In the genomic region with DNA sequence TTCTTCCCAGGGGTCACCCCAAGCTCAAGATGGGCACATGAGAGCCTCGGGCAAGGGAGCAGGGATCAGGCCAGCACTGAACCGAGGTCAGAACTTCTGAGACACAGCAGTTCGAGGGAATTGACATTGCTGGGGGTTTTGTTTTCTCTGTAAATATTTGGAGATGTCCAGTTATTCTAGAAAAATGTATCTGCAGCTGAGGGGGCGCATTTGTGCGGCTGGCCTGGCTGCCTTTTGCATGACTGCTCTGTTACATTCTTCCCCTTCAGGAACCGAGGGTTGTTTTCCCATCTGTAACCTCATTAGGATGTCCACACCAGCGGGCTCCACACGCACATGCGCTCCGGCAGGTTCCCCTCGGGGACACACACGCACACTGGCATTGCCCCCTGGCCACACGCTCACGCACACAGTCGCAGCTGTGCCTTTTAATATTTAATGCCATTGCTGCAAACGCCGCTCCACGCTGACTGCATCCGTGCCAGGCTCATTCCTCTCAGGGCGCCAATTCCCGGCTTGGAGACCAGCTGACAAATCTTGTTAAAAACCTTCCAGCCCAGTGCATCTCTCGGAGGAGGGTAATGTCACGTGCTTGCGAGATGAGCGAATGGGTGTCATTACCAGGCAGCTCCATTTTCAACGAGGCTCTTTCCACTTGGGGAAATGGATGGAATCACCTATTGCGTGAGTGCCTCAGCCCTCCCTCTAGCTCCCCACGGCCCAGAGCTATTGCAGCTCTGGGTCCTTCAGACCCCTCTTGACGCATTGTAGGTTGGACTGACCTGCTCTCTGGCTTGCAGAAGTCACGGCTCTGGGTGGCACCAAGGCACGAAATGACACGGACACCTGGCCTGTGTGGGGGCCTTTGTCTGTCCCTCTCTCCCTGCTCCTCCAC, we compare ENCODE assay signal across 8 cellular contexts. TPM values are rescaled to one million over a fixed set of nuclear protein-coding genes. Genes with fewer than 3 reads are reported as not detected.
DNase-seq lines count a peak whose midpoint lies in the region; TF ChIP-seq lines count a peak whose summit lies in the region.

No MANE protein-coding gene starts in this region.

- no TSS peak for BruUV-seq in Caco-2 (replicated peaks; lab: Mats Ljungman, UMichigan)

- POLR2A ChIA-PET in Caco-2 (lab: Charles Lee): interaction anchor here (0.5 kb wide), 1 partner anchor 1313 kb away, joined by 3 read pairs; a partner anchor contains a TSS

- H3K36me3 ChIP-seq in Caco-2 (ENCODE audit: control insufficient read depth, insufficient read depth, low read length): no peaks in the 10 kb centered on the region
- H3K36me3 ChIP-seq in OCI-LY3 (replicated peaks; ENCODE audit: low read depth, low read length): peaks cover 38% of the 10 kb centered on the region
- H3K36me3 ChIP-seq in vagina: no peaks in the 10 kb centered on the region
- H3K36me3 ChIP-seq in MM.1S (replicated peaks; ENCODE audit: insufficient read depth, low read length): no peaks in the 10 kb centered on the region

- H3K4me2 ChIP-seq in OCI-LY3 (ENCODE audit: low read length) (no peak overlapping the region), MM.1S (ENCODE audit: low read depth, low read length) (no peak overlapping the region)

- peak in 1 of 2 donors; percentile 11 for TF ChIP-seq POLR2A in vagina (IDR thresholded peaks at IDR 0.05)

- H3K27ac ChIP-seq in OCI-LY3 (ENCODE audit: low read length): peak overlapping the region; percentile 68
- H3K27ac ChIP-seq in vagina: peak overlapping the region; percentile 88
- no peak overlapping the region for H3K27ac ChIP-seq in MM.1S (ENCODE audit: low read length)

- intact Hi-C loops in Caco-2 (cut with micrococcal nuclease; ENCODE audit: unreplicated experiment): loop anchor here (1.0 kb wide), 1 partner anchor 8 kb away; no protein-coding TSS in a partner anchor
- intact Hi-C loops in vagina (cut with DNase I): loop anchor here (1.0 to 5.0 kb wide), 2 partner anchors 10 to 110 kb away; a partner anchor contains a TSS

- H3K9me2 ChIP-seq in MM.1S (replicated peaks; ENCODE audit: insufficient read depth, low read length): no peaks in the 10 kb centered on the region

- H2AFZ ChIP-seq in OCI-LY3 (ENCODE audit: low read depth, low read length): no peak overlapping the region
- H2AFZ ChIP-seq in MM.1S (ENCODE audit: low read length): no peak overlapping the region

- peaks cover 6% of the 10 kb centered on the region for H3K36me3 Mint-ChIP-seq in Caco-2 (ENCODE audit: insufficient read depth, unreplicated experiment)

- H3F3A ChIP-seq in MM.1S (ENCODE audit: insufficient read depth, low read length): no peaks in the 10 kb centered on the region

- peak; percentile 55 to 56 for DNase-seq in Caco-2
- peak; percentile 99 for DNase-seq in choroid plexus epithelial cell (ENCODE audit: low read depth)
- peak; percentile 44 for DNase-seq in mucosa of gallbladder (ENCODE audit: low spot score)
- peak in 1 of 2 donors; percentile 89 for DNase-seq in vagina (ENCODE audit: extremely low spot score in 2 of 2)
- no peak for DNase-seq in MM.1S
- DNase-seq in COLO829 (ENCODE audit: low spot score): no peak
- DNase-seq in CD1c-positive myeloid dendritic cell (ENCODE audit: extremely low spot score): no peak

- peaks cover 24% of the 10 kb centered on the region; the same call in 1 of the 2 replicates for H3K79me2 ChIP-seq in OCI-LY3 (ENCODE audit: low read length)
- H3K79me2 ChIP-seq in MM.1S (ENCODE audit: low read length): no peaks in the 10 kb centered on the region

- H3K4me3 Mint-ChIP-seq in Caco-2 (ENCODE audit: unreplicated experiment): peak overlapping the region; percentile 32

- H3K9me3 ChIP-seq in Caco-2: no peaks in the 10 kb centered on the region
- H3K9me3 ChIP-seq in OCI-LY3 (ENCODE audit: insufficient read depth, low read length): no peaks in the 10 kb centered on the region
- no peaks in the 10 kb centered on the region for H3K9me3 ChIP-seq in vagina
- H3K9me3 ChIP-seq in MM.1S (replicated peaks; ENCODE audit: insufficient read depth, low read length): no peaks in the 10 kb centered on the region

- TF ChIP-seq CTCF in Caco-2 (IDR thresholded peaks at IDR 0.05; ENCODE audit: insufficient read depth in 1 of 2, low read depth in 1 of 2, low read length in 1 of 2, severe bottlenecking in 1 of 2, unreplicated experiment in 1 of 2) (no peak), OCI-LY3 (IDR thresholded peaks at IDR 0.05; ENCODE audit: low read depth, low read length) (no peak), choroid plexus epithelial cell (conservative IDR thresholded peaks at IDR 0.05; ENCODE audit: low read depth, low read length) (no peak), vagina (IDR thresholded peaks at IDR 0.05) (no peak), MM.1S (IDR thresholded peaks at IDR 0.05; ENCODE audit: low read length) (no peak)

- H3K9me3 Mint-ChIP-seq in Caco-2 (ENCODE audit: unreplicated experiment): no peaks in the 10 kb centered on the region

- H4K20me1 ChIP-seq in OCI-LY3 (ENCODE audit: insufficient read depth, low read length) (peaks cover 51% of the 10 kb centered on the region), MM.1S (ENCODE audit: insufficient read depth, low read length) (no peaks in the 10 kb centered on the region)

- peak overlapping the region; percentile 65 for H3K27ac Mint-ChIP-seq in Caco-2 (ENCODE audit: unreplicated experiment)

- H3K4me3 ChIP-seq in Caco-2 (ENCODE audit: low read depth, low read length) (no peak overlapping the region), OCI-LY3 (ENCODE audit: low read length) (no peak overlapping the region), choroid plexus epithelial cell (ENCODE audit: low read depth, low read length) (no peak overlapping the region), vagina (no peak overlapping the region), MM.1S (ENCODE audit: low read length) (no peak overlapping the region)

- H3K4me1 ChIP-seq in Caco-2 (peaks cover 53% of the 10 kb centered on the region), OCI-LY3 (ENCODE audit: low read length) (peaks cover 88% of the 10 kb centered on the region), vagina (peaks cover 95% of the 10 kb centered on the region), MM.1S (ENCODE audit: low read length) (peaks cover 9% of the 10 kb centered on the region; the same call in 1 of the 2 replicates)

- H3K27me3 Mint-ChIP-seq in Caco-2 (ENCODE audit: insufficient read depth, unreplicated experiment): no peaks in the 10 kb centered on the region

- H3K27me3 ChIP-seq in Caco-2 (replicated peaks; ENCODE audit: control insufficient read depth, insufficient read depth, low read length) (no peaks in the 10 kb centered on the region), OCI-LY3 (ENCODE audit: low read depth, low read length) (no peaks in the 10 kb centered on the region), vagina (no peaks in the 10 kb centered on the region), MM.1S (replicated peaks; ENCODE audit: insufficient read depth, low read length) (peaks cover 12% of the 10 kb centered on the region)

- CTCF ChIA-PET in Caco-2 (lab: Charles Lee): interaction anchor here (0.5 to 2.3 kb wide), 8 partner anchors 8 to 235 kb away, joined by 3 to 21 read pairs (median 4); a partner anchor contains a TSS

- H3K9ac ChIP-seq in OCI-LY3 (ENCODE audit: low read length) (no peak overlapping the region), MM.1S (ENCODE audit: low read length) (no peak overlapping the region)

- peaks cover 36% of the 10 kb centered on the region for H3K4me1 Mint-ChIP-seq in Caco-2 (ENCODE audit: low read depth, unreplicated experiment)

RNA-seq across cellular contexts. Expression of a gene that starts 13.2 kb away (rescaled TPM):
- total RNA-seq in Caco-2 (2022) (not detected in 2 replicates), mucosa of gallbladder (1.3 TPM), vagina (not detected)

RNA-seq across cellular contexts. Expression of a gene that starts 50.7 kb away (rescaled TPM):
- total RNA-seq in Caco-2 (2022): 0.65 TPM in 1 of 2 replicates, not detected in the other
- 0.23 TPM for total RNA-seq in mucosa of gallbladder
- total RNA-seq in vagina: 296 TPM

Comparison
In these comparisons a context has a peak if more than half of its experiments do, and no peak if none do; other contexts are left out.
1. DNase-seq: peak in Caco-2 (2 of 2), choroid plexus epithelial cell (single experiment) and mucosa of gallbladder (single experiment); none in MM.1S (single experiment), COLO829 (single experiment) and CD1c-positive myeloid dendritic cell (single experiment).
2. RNA of a gene that starts 50.7 kb away (total RNA-seq): 296 TPM in vagina (single experiment); 0.23 TPM in mucosa of gallbladder (single experiment) and 0.65 TPM in Caco-2; every median in the first group is over 100 times any median in the second.